ENCODE assay signal across 8 cellular contexts in genomic region chr3:32469151-32469874, GRCh38. TPM values are rescaled to one million over a fixed set of nuclear protein-coding genes. Genes with fewer than 3 reads are reported as not detected.
DNase-seq lines count a peak whose midpoint lies in the region; ATAC-seq, FAIRE-seq and TF ChIP-seq lines count a peak whose summit lies in the region.

No MANE protein-coding gene starts in this region.

- TF ChIP-seq RAD21 in A549 (conservative IDR thresholded peaks at IDR 0.05 in 1 of 2, IDR thresholded peaks at IDR 0.05 in 1 of 2) (no peak), K562 (CRISPR knock-in tag; conservative IDR thresholded peaks at IDR 0.05 in 1 of 2, IDR thresholded peaks at IDR 0.05 in 1 of 2) (no peak)

- 0 out of 3 replicates have a peak, but pooled peaks cover 3% of the 10 kb centered on the region for H3K36me3 ChIP-seq in K562 (ENCODE audit: control insufficient read depth, insufficient read depth, low read length)

- H3K4me2 ChIP-seq in A549 (peak overlapping the region; percentile 37), K562 (ENCODE audit: insufficient read depth, low read length) (no peak overlapping the region)

- H3K4me1 ChIP-seq in A549 (peaks cover 17% of the 10 kb centered on the region), K562 (replicated peaks in 1 of 2; ENCODE audit: control insufficient read depth in 2 of 2, insufficient read depth in 2 of 2, low read length in 2 of 2) (peaks cover 0 to 7% of the 10 kb centered on the region in 2 experiments; a peak in 2 of 5 replicates)

- DNase-seq in A549 (ENCODE audit: low read depth in 1 of 2, low spot score in 1 of 2) (no peak), K562 (ENCODE audit: extremely low read depth in 1 of 4, low spot score in 3 of 4) (no peak), NOMO-1 treated with dmso at 0.1 percent for 144 hours (lab: John Stamatoyannopoulos, UW; ENCODE audit: unreplicated experiment) (no peak), NAMALWA (ENCODE audit: low spot score) (no peak)
- no peak for DNase-seq in effector CD8-positive, alpha-beta T cell (lab: John Stamatoyannopoulos, UW)

- TF ChIP-seq CTCF in A549 (IDR thresholded peaks at IDR 0.05): no peak
- no peak for TF ChIP-seq CTCF in K562 (IDR thresholded peaks at IDR 0.05 in 2 of 3, conservative IDR thresholded peaks at IDR 0.05 in 1 of 3; ENCODE audit: insufficient read depth in 2 of 3, low read depth in 1 of 3, low read length in 3 of 3)

- no peaks in the 10 kb centered on the region for H3K9me3 ChIP-seq in A549
- H3K9me3 ChIP-seq in K562 (replicated peaks; ENCODE audit: control insufficient read depth, insufficient read depth, low read depth, low read length): no peaks in the 10 kb centered on the region

- TF ChIP-seq EP300 in A549 (IDR thresholded peaks at IDR 0.05) (no peak), K562 (IDR thresholded peaks at IDR 0.05; ENCODE audit: low read length) (no peak)

- H4K20me1 ChIP-seq in K562 (replicated peaks; ENCODE audit: control insufficient read depth, insufficient read depth, low read length): no peaks in the 10 kb centered on the region; the same call in 1 of the 2 replicates

- H3K9ac ChIP-seq in K562 (ENCODE audit: insufficient read depth in 1 of 2, low read depth in 2 of 2, low read length in 2 of 2): peak overlapping the region in 1 of 2 experiments; percentile 8; a peak in 1 of 4 replicates

- no peaks in the 10 kb centered on the region for H3K79me2 ChIP-seq in K562 (ENCODE audit: control insufficient read depth, insufficient read depth, low read length)

- no peaks in the 10 kb centered on the region for H3K9me1 ChIP-seq in K562 (ENCODE audit: control insufficient read depth, insufficient read depth, low read length)

- no peak for FAIRE-seq in A549 (lab: Jason Lieb, UNC)
- FAIRE-seq in K562 (lab: Jason Lieb, UNC): no peak

- H3K27me3 ChIP-seq in K562 (ENCODE audit: control insufficient read depth in 2 of 2, insufficient read depth in 2 of 2, low read length in 2 of 2): no peaks in the 10 kb centered on the region

- POLR2A ChIA-PET in A549 (lab: Yijun Ruan, JAX): interaction anchor here (0.9 kb wide), 2 partner anchors 19 to 77 kb away, joined by 3 read pairs; partner anchors contain the start of gene CMTM7
- POLR2A ChIA-PET in K562 (lab: Yijun Ruan, JAX): interaction anchor here (0.9 to 1.0 kb wide), 2 partner anchors 9 to 13 kb away, joined by 3 to 4 read pairs; no protein-coding TSS in a partner anchor

- in situ Hi-C loops in K562 (cut with MboI): no loop called here

- no peak overlapping the region for H3K4me3 ChIP-seq in A549
- no peak overlapping the region for H3K4me3 ChIP-seq in K562

- no TSS peak for BruUV-seq in K562 (replicated peaks; lab: Mats Ljungman, UMichigan)

- H2AFZ ChIP-seq in K562 (ENCODE audit: low read depth, low read length): no peak overlapping the region

- intact Hi-C loops in K562 (cut with micrococcal nuclease): loop anchor here (5.0 to 10.0 kb wide), 2 partner anchors 172 to 295 kb away; no protein-coding TSS in a partner anchor

- no peak for TF ChIP-seq POLR2A in A549 (IDR thresholded peaks at IDR 0.05; ENCODE audit: low read length)
- no peak for TF ChIP-seq POLR2A in K562 (conservative IDR thresholded peaks at IDR 0.05)

- ATAC-seq in A549: peak; percentile 33 to 43; a peak in 5 of 6 replicates
- peak; percentile 32 for ATAC-seq in GM19395 (IDR thresholded peaks at IDR 0.05; ENCODE audit: unreplicated experiment)
- peak; percentile 22 for ATAC-seq in HG03159 (IDR thresholded peaks at IDR 0.05; ENCODE audit: unreplicated experiment)
- no peak for ATAC-seq in K562
- no peak for ATAC-seq in GM18520 (IDR thresholded peaks at IDR 0.05; ENCODE audit: unreplicated experiment)

- H3K27ac ChIP-seq in A549 (no peak overlapping the region), K562 (ENCODE audit: extremely low read depth, low read depth, low read length) (no peak overlapping the region)

- CTCF ChIA-PET in A549 (lab: Yijun Ruan, JAX): interaction anchor here (0.6 to 7.2 kb wide), 19 partner anchors 10 to 442 kb away, joined by 3 to 132 read pairs (median 8); partner anchors contain the start of gene CMTM7
- CTCF ChIA-PET in K562 (lab: Yijun Ruan, JAX; ENCODE audit: low intra/inter-chr PET ratio): no interaction called here

- 79% methylated on average over 7 of the region's 7 CpGs for WGBS in A549 (ENCODE audit: missing lambda C conversion rate)
- WGBS in K562 (ENCODE audit: insufficient coverage, low coverage, missing lambda C conversion rate): 60% methylated on average over 7 of the region's 7 CpGs

TF ChIP-seq in A549, 52 proteins besides CTCF, POLR2A, EP300 and RAD21 (continues in another document):
- TF ChIP-seq CHD2 (IDR thresholded peaks at IDR 0.05; ENCODE audit: low read length, partially characterized antibody) (no peak), TP53 (CRISPR knock-in tag; IDR thresholded peaks at IDR 0.05) (no peak), MAFK (IDR thresholded peaks at IDR 0.05; ENCODE audit: partially characterized antibody) (no peak), E2F6 (IDR thresholded peaks at IDR 0.05; ENCODE audit: borderline replicate concordance, low read depth) (no peak), GATA3 (IDR thresholded peaks at IDR 0.05; ENCODE audit: borderline replicate concordance) (no peak), RCOR1 (IDR thresholded peaks at IDR 0.05; ENCODE audit: low read depth, low read length) (no peak), CBX2 (IDR thresholded peaks at IDR 0.05; ENCODE audit: borderline replicate concordance, low read depth) (no peak), NR3C1 (IDR thresholded peaks at IDR 0.05) (no peak)

TF ChIP-seq in K562, 482 proteins besides CTCF, POLR2A, EP300 and RAD21:
- no peak for TF ChIP-seq RBM15 (IDR thresholded peaks at IDR 0.05; ENCODE audit: insufficient read depth, low read length)
- TF ChIP-seq USF1 (CRISPR knock-in tag; IDR thresholded peaks at IDR 0.05): 0 out of 2 replicates have a peak, but pooled peaks have one; percentile 12
TF ChIP-seq in K562: peak in this region for 1.

RNA-seq across cellular contexts. Expression of gene CMTM6, which starts 33.3 kb away (rescaled TPM):
- polyA plus RNA-seq in A549 (2011; rRNA removed) (62.2 and 65.6 TPM in 2 replicates), A549 (2017; fragmentation: RNase III; extraction: RNeasy Plus Mini Kit Qiagen cat#74134 plus additional on column Dnase treatment) (43.9 to 49.9 TPM (median 49.5 TPM) in 3 replicates), K562 (2011; rRNA removed) (19.0 and 27.8 TPM in 2 replicates), K562 (2014; fragmentation: Illumina TruSeq; extraction: Trizol) (18.9 and 21.3 TPM in 2 replicates), K562 (2014; fragmentation: Nextera tagmentation; extraction: Ambion mirVana) (1 to 10 TPM; 8.9 to 9.2 TPM), K562 (2014; rRNA removed) (19.5 and 21.8 TPM in 2 replicates)
- polyA plus RNA-seq in A549 (2012; cell fraction: cytosol; rRNA removed): 13.4 and 16.3 TPM in 2 replicates
- polyA plus RNA-seq in A549 (2012; cell fraction: nucleus; rRNA removed): 3.6 and 6.6 TPM in 2 replicates
- polyA minus RNA-seq in A549 (2011; rRNA and poly(A)+ RNA removed): 13.6 and 16.2 TPM in 2 replicates
- total RNA-seq in K562 (2011; cell fraction: chromatin; rRNA removed; ENCODE audit: low replicate concordance): 12.5 and 35.1 TPM in 2 replicates
- 11.8 and 13.0 TPM in 2 replicates for total RNA-seq in K562 (2011; cell fraction: nucleolus; rRNA removed)
- total RNA-seq in K562 (2011; cell fraction: nucleoplasm; rRNA removed): 29.2 and 59.8 TPM in 2 replicates
- total RNA-seq in K562 (2014; rRNA removed) (13.1 and 14.9 TPM in 2 replicates), K562 (2014; rRNA removed; fragmentation: Illumina TruSeq; extraction: Trizol) (30.2 and 36.6 TPM in 2 replicates), K562 (2015; rRNA removed; fragmentation: Illumina TruSeq; extraction: Trizol) (35.5 and 39.7 TPM in 2 replicates), K562 (2021) (19.5 TPM in 2 replicates)
- polyA plus RNA-seq in K562 (2011; cell fraction: cytosol; rRNA removed): 5.3 and 11.6 TPM in 2 replicates
- 5.5 and 9.9 TPM in 2 replicates for polyA plus RNA-seq in K562 (2011; cell fraction: nucleus; rRNA removed)
- polyA plus RNA-seq in K562 (2012): 18.1 and 19.3 TPM in 2 replicates
- 20.5 and 22.6 TPM in 2 replicates for polyA minus RNA-seq in K562 (2011; rRNA and poly(A)+ RNA removed)
- 5.8 and 9.8 TPM in 2 replicates for polyA minus RNA-seq in K562 (2011; cell fraction: cytosol; rRNA and poly(A)+ RNA removed)
- polyA minus RNA-seq in K562 (2011; cell fraction: nucleus; rRNA and poly(A)+ RNA removed): 4.2 and 7.9 TPM in 2 replicates

Comparison
In these comparisons a context has a peak if more than half of its experiments do, and no peak if none do; other contexts are left out.
1. ATAC-seq: peak in A549 (2 of 2), GM19395 (single experiment) and HG03159 (single experiment); none in K562 (single experiment) and GM18520 (single experiment).